In the genomic region with DNA sequence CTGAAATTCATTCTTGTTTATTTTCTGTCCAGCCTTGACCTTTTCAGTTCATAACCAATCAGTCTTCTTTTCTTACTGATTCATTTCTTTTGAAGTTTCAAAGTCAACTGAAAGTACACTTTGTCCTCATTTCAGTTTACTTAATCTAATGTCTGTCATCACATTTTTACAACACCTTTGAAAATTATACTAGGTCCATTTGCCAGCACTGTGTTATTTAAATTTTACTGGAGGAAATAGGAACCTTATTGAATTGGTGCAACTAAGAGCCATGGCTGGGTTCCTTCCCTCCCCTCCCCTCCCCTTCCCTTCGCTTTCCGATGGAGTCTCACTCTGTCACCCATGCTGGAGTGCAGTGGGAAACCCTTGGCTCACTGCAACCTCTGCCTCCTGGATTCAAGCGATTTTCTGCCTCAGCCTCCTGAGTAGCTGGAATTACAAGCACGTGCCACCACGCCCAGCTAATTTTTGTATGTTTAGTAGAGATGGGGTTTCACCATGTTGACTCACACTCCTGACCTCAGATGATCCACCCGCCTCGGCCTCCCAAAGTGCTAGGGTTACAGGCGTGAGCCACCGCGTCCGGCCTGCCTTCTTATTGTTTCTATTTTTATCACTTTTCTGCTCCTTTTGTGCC, we compare ENCODE assay signal across 2 cellular contexts.
TF ChIP-seq lines count a peak whose summit lies in the region.

No MANE protein-coding gene starts in this region.

TF ChIP-seq in HCT116, 20 proteins besides CTCF, POLR2A, EP300 and RAD21:
- TF ChIP-seq POLR2AphosphoS5 (IDR thresholded peaks at IDR 0.05; ENCODE audit: low read depth, low read length) (no peak), ZNF274 (IDR thresholded peaks at IDR 0.05; ENCODE audit: low read depth, low read length) (no peak), SP1 (IDR thresholded peaks at IDR 0.05; ENCODE audit: low read depth) (peak; percentile 57), JUND (IDR thresholded peaks at IDR 0.05) (peak; percentile 66), CEBPB (IDR thresholded peaks at IDR 0.05; ENCODE audit: low read depth) (peak; percentile 55; the same call in 1 of the 2 replicates), CBX3 (IDR thresholded peaks at IDR 0.05; ENCODE audit: low read depth) (peak; percentile 89), FOSL1 (IDR thresholded peaks at IDR 0.05; ENCODE audit: low read depth) (peak; percentile 55; the same call in 1 of the 2 replicates)
- TF ChIP-seq, protein P1, sequence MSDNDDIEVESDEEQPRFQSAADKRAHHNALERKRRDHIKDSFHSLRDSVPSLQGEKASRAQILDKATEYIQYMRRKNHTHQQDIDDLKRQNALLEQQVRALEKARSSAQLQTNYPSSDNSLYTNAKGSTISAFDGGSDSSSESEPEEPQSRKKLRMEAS (IDR thresholded peaks at IDR 0.05) = peak; percentile 95
TF ChIP-seq in HCT116: peak in this region for 6.

TF ChIP-seq in HepG2, 621 proteins besides CTCF, POLR2A, EP300 and RAD21 (continues in another document):
- TF ChIP-seq ZNF142 (CRISPR knock-in tag; IDR thresholded peaks at IDR 0.05) (no peak), FOXA1 (IDR thresholded peaks at IDR 0.05) (peak; percentile 45), FOXA1 (CRISPR knock-in tag; IDR thresholded peaks at IDR 0.05) (peak; percentile 90), PPARG (CRISPR knock-in tag; conservative IDR thresholded peaks at IDR 0.05) (peak; percentile 80), ZNF772 (CRISPR knock-in tag; IDR thresholded peaks at IDR 0.05) (no peak), POLR2AphosphoS2 (IDR thresholded peaks at IDR 0.05; ENCODE audit: low read depth, low read length) (no peak), ZNF230 (CRISPR knock-in tag; IDR thresholded peaks at IDR 0.05) (no peak), MLLT10 (CRISPR knock-in tag; IDR thresholded peaks at IDR 0.05) (no peak), CREB3 (CRISPR knock-in tag; IDR thresholded peaks at IDR 0.05) (no peak), ZEB1 (IDR thresholded peaks at IDR 0.05; ENCODE audit: insufficient replicate concordance, low read depth) (no peak), ADNP (CRISPR knock-in tag; IDR thresholded peaks at IDR 0.05) (no peak), NCOA1 (CRISPR knock-in tag; IDR thresholded peaks at IDR 0.05) (0 out of 2 replicates have a peak, but pooled peaks have one; percentile 35), TAF1 (CRISPR knock-in tag; IDR thresholded peaks at IDR 0.05) (no peak), ZNF430 (CRISPR knock-in tag; IDR thresholded peaks at IDR 0.05) (no peak), KLF6 (CRISPR knock-in tag; IDR thresholded peaks at IDR 0.05) (0 out of 2 replicates have a peak, but pooled peaks have one; percentile 53), ZMAT3 (CRISPR knock-in tag; conservative IDR thresholded peaks at IDR 0.05) (0 out of 2 replicates have a peak, but pooled peaks have one; percentile 31), FOXO1 (CRISPR knock-in tag; IDR thresholded peaks at IDR 0.05) (peak; percentile 62), MXI1 (IDR thresholded peaks at IDR 0.05; ENCODE audit: borderline replicate concordance, low read depth, low read length) (no peak), ZBTB10 (CRISPR knock-in tag; IDR thresholded peaks at IDR 0.05; ENCODE audit: borderline replicate concordance) (no peak; the same call in 1 of the 2 replicates), ZNF556 (CRISPR knock-in tag; IDR thresholded peaks at IDR 0.05; ENCODE audit: borderline replicate concordance) (no peak), ZNF782 (CRISPR knock-in tag; IDR thresholded peaks at IDR 0.05; ENCODE audit: borderline replicate concordance) (no peak), EEA1 (CRISPR knock-in tag; IDR thresholded peaks at IDR 0.05; ENCODE audit: borderline replicate concordance) (no peak), FOXM1 (CRISPR knock-in tag; IDR thresholded peaks at IDR 0.05) (no peak)
- TF ChIP-seq, protein P2, sequence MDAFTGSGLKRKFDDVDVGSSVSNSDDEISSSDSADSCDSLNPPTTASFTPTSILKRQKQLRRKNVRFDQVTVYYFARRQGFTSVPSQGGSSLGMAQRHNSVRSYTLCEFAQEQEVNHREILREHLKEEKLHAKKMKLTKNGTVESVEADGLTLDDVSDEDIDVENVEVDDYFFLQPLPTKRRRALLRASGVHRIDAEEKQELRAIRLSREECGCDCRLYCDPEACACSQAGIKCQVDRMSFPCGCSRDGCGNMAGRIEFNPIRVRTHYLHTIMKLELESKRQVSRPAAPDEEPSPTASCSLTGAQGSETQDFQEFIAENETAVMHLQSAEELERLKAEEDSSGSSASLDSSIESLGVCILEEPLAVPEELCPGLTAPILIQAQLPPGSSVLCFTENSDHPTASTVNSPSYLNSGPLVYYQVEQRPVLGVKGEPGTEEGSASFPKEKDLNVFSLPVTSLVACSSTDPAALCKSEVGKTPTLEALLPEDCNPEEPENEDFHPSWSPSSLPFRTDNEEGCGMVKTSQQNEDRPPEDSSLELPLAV (CRISPR knock-in tag; conservative IDR thresholded peaks at IDR 0.05; ENCODE audit: low read depth) = no peak
- TF ChIP-seq, protein P3, sequence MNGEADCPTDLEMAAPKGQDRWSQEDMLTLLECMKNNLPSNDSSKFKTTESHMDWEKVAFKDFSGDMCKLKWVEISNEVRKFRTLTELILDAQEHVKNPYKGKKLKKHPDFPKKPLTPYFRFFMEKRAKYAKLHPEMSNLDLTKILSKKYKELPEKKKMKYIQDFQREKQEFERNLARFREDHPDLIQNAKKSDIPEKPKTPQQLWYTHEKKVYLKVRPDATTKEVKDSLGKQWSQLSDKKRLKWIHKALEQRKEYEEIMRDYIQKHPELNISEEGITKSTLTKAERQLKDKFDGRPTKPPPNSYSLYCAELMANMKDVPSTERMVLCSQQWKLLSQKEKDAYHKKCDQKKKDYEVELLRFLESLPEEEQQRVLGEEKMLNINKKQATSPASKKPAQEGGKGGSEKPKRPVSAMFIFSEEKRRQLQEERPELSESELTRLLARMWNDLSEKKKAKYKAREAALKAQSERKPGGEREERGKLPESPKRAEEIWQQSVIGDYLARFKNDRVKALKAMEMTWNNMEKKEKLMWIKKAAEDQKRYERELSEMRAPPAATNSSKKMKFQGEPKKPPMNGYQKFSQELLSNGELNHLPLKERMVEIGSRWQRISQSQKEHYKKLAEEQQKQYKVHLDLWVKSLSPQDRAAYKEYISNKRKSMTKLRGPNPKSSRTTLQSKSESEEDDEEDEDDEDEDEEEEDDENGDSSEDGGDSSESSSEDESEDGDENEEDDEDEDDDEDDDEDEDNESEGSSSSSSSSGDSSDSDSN (CRISPR knock-in tag; IDR thresholded peaks at IDR 0.05) = peak; percentile 40; the same call in 1 of the 2 replicates
- TF ChIP-seq, protein P4, sequence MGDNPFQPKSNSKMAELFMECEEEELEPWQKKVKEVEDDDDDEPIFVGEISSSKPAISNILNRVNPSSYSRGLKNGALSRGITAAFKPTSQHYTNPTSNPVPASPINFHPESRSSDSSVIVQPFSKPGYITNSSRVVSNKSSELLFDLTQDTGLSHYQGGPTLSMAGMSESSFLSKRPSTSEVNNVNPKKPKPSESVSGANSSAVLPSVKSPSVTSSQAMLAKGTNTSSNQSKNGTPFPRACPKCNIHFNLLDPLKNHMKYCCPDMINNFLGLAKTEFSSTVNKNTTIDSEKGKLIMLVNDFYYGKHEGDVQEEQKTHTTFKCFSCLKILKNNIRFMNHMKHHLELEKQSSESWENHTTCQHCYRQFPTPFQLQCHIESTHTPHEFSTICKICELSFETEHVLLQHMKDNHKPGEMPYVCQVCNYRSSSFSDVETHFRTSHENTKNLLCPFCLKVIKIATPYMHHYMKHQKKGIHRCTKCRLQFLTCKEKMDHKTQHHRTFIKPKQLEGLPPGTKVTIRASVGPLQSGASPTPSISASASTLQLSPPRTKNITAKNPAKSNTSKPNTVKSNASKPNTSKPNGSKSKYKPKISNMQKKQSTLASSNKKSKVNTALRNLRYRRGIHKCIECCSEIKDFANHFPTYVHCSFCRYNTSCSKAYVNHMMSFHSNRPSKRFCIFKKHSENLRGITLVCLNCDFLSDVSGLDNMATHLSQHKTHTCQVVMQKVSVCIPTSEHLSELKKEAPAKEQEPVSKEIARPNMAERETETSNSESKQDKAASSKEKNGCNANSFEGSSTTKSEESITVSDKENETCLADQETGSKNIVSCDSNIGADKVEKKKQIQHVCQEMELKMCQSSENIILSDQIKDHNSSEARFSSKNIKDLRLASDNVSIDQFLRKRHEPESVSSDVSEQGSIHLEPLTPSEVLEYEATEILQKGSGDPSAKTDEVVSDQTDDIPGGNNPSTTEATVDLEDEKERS (CRISPR knock-in tag; IDR thresholded peaks at IDR 0.05) = peak; percentile 87; the same call in 1 of the 2 replicates
- TF ChIP-seq, protein P5, sequence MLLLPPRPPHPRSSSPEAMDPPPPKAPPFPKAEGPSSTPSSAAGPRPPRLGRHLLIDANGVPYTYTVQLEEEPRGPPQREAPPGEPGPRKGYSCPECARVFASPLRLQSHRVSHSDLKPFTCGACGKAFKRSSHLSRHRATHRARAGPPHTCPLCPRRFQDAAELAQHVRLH (CRISPR knock-in tag; IDR thresholded peaks at IDR 0.05; ENCODE audit: borderline replicate concordance, low read depth) = peak; percentile 67; the same call in 1 of the 2 replicates
- TF ChIP-seq, protein P6, sequence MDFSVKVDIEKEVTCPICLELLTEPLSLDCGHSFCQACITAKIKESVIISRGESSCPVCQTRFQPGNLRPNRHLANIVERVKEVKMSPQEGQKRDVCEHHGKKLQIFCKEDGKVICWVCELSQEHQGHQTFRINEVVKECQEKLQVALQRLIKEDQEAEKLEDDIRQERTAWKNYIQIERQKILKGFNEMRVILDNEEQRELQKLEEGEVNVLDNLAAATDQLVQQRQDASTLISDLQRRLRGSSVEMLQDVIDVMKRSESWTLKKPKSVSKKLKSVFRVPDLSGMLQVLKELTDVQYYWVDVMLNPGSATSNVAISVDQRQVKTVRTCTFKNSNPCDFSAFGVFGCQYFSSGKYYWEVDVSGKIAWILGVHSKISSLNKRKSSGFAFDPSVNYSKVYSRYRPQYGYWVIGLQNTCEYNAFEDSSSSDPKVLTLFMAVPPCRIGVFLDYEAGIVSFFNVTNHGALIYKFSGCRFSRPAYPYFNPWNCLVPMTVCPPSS (IDR thresholded peaks at IDR 0.05) = no peak
